7 cellular contexts compared by ENCODE assay signal in genomic region chr15:96326551-96327154, GRCh38. TPM values are rescaled to one million over a fixed set of nuclear protein-coding genes. Genes with fewer than 3 reads are reported as not detected.
DNase-seq lines count a peak whose midpoint lies in the region; ATAC-seq and TF ChIP-seq lines count a peak whose summit lies in the region.

No MANE protein-coding gene starts in this region.

- intact Hi-C loops in psoas muscle (cut with DNase I) = loop anchor here (10.0 kb wide), 3 partner anchors 272 to 1428 kb away; no protein-coding TSS in a partner anchor

- peaks cover 20% of the 10 kb centered on the region for H3K4me1 Mint-ChIP-seq in activated T-cell treated with anti-CD3 and anti-CD28 coated beads, Interleukin-2, amount 50 U/mL, for 24 hours (ENCODE audit: low read depth)
- peaks cover 18% of the 10 kb centered on the region for H3K4me1 Mint-ChIP-seq in stimulated activated memory B cell treated with anti-CD40 and anti-IgM and Interleukin-4, amounts not matched to agents 10 μg/mL and 1 μg/mL and 100 μg/mL, for 72 hours

- POLR2A ChIA-PET in HEK293T (lab: Yijun Ruan, JAX) = interaction anchor here (0.8 to 1.9 kb wide), 6 partner anchors 10 to 53 kb away, joined by 3 to 12 read pairs (median 4); no protein-coding TSS in a partner anchor

- no peak for TF ChIP-seq CTCF in fibroblast of mammary gland (conservative IDR thresholded peaks at IDR 0.05; ENCODE audit: control insufficient read depth, insufficient read depth, low read depth, low read length)
- TF ChIP-seq CTCF in psoas muscle (IDR thresholded peaks at IDR 0.05) = no peak

- H3K4me3 ChIP-seq in fibroblast of mammary gland (ENCODE audit: control insufficient read depth, low read depth, low read length) (peak overlapping the region; percentile 90), psoas muscle (peak overlapping the region; percentile 92)

- DNase-seq in HEK293T (ENCODE audit: extremely low spot score) (no peak), RPMI8226 (peak; percentile 15), fibroblast of mammary gland (ENCODE audit: low read depth) (peak; percentile 73), psoas muscle (peak; percentile 62 to 63)
- no peak for DNase-seq in activated T-cell treated with anti-CD3 and anti-CD28 coated beads, Interleukin-2, amount 50 U/mL, for 24 hours

- H3K27ac ChIP-seq in psoas muscle = peak overlapping the region; percentile 77

- 1 to 3% (median 1%) methylated on average over 32 of the region's 32 CpGs for WGBS in psoas muscle, 3 donors

- ATAC-seq in psoas muscle (peak in 2 of 4 donors; percentile 13 to 23), HG03432 (IDR thresholded peaks at IDR 0.05; ENCODE audit: unreplicated experiment) (no peak)
- no peak for ATAC-seq in stimulated activated memory B cell treated with anti-CD40 and anti-IgM and Interleukin-4, amounts not matched to agents 10 μg/mL and 1 μg/mL and 100 μg/mL, for 72 hours

- CTCF ChIA-PET in HEK293T (lab: Yijun Ruan, JAX) = interaction anchor here (0.5 to 2.7 kb wide), 30 partner anchors 9 to 858 kb away, joined by 3 to 29 read pairs (median 4); no protein-coding TSS in a partner anchor

- H3K27ac Mint-ChIP-seq in activated T-cell treated with anti-CD3 and anti-CD28 coated beads, Interleukin-2, amount 50 U/mL, for 24 hours = no peak overlapping the region
- H3K27ac Mint-ChIP-seq in stimulated activated memory B cell treated with anti-CD40 and anti-IgM and Interleukin-4, amounts not matched to agents 10 μg/mL and 1 μg/mL and 100 μg/mL, for 72 hours = no peak overlapping the region

- no peaks in the 10 kb centered on the region for H3K36me3 ChIP-seq in psoas muscle (ENCODE audit: insufficient read depth in 1 of 2, low read depth in 1 of 2)

- H3K36me3 Mint-ChIP-seq in activated T-cell treated with anti-CD3 and anti-CD28 coated beads, Interleukin-2, amount 50 U/mL, for 24 hours (ENCODE audit: low read depth) = no peaks in the 10 kb centered on the region
- H3K36me3 Mint-ChIP-seq in stimulated activated memory B cell treated with anti-CD40 and anti-IgM and Interleukin-4, amounts not matched to agents 10 μg/mL and 1 μg/mL and 100 μg/mL, for 72 hours = no peaks in the 10 kb centered on the region

- peaks cover 4% of the 10 kb centered on the region for H3K4me1 ChIP-seq in psoas muscle

- H3K27me3 ChIP-seq in psoas muscle (ENCODE audit: insufficient read depth in 3 of 3, low read length in 2 of 3) = peaks cover 0 to 53% (median 16%) of the 10 kb centered on the region in 3 donors

- no peak overlapping the region for H3K4me3 Mint-ChIP-seq in activated T-cell treated with anti-CD3 and anti-CD28 coated beads, Interleukin-2, amount 50 U/mL, for 24 hours
- H3K4me3 Mint-ChIP-seq in stimulated activated memory B cell treated with anti-CD40 and anti-IgM and Interleukin-4, amounts not matched to agents 10 μg/mL and 1 μg/mL and 100 μg/mL, for 72 hours = no peak overlapping the region

- H3K9me3 ChIP-seq in psoas muscle = no peaks in the 10 kb centered on the region

- H3K9me3 Mint-ChIP-seq in activated T-cell treated with anti-CD3 and anti-CD28 coated beads, Interleukin-2, amount 50 U/mL, for 24 hours = no peaks in the 10 kb centered on the region
- H3K9me3 Mint-ChIP-seq in stimulated activated memory B cell treated with anti-CD40 and anti-IgM and Interleukin-4, amounts not matched to agents 10 μg/mL and 1 μg/mL and 100 μg/mL, for 72 hours = peaks cover 3% of the 10 kb centered on the region

- peaks cover 89% of the 10 kb centered on the region for H3K27me3 Mint-ChIP-seq in activated T-cell treated with anti-CD3 and anti-CD28 coated beads, Interleukin-2, amount 50 U/mL, for 24 hours
- H3K27me3 Mint-ChIP-seq in stimulated activated memory B cell treated with anti-CD40 and anti-IgM and Interleukin-4, amounts not matched to agents 10 μg/mL and 1 μg/mL and 100 μg/mL, for 72 hours = peaks cover 92% of the 10 kb centered on the region

TF ChIP-seq in HEK293T, 16 proteins besides CTCF, POLR2A, EP300 and RAD21:
- peak; percentile 28; the same call in 1 of the 2 replicates for TF ChIP-seq L3MBTL2 (conservative IDR thresholded peaks at IDR 0.05)
- TF ChIP-seq BHLHE40 (IDR thresholded peaks at IDR 0.05; ENCODE audit: borderline replicate concordance) = no peak

RNA-seq across cellular contexts. Expression of gene NR2F2, which starts 3.8 kb away (rescaled TPM):
- total RNA-seq in psoas muscle = 10 to 100 TPM; 14.5 to 17.1 (median 15.7) TPM
- 10 to 100 TPM; 10.3 to 20.1 (median 11.3) TPM for polyA plus RNA-seq in psoas muscle

Comparison
In these comparisons a context has a peak if more than half of its experiments do, and no peak if none do; other contexts are left out.
1. DNase-seq: peak in RPMI8226 (single experiment), fibroblast of mammary gland (single experiment) and psoas muscle (2 of 2); none in HEK293T (single experiment) and activated T-cell treated with anti-CD3 and anti-CD28 coated beads, Interleukin-2, amount 50 U/mL, for 24 hours (single experiment).